Comparison of ENCODE assay signal across 33 cellular contexts in the genomic region with DNA sequence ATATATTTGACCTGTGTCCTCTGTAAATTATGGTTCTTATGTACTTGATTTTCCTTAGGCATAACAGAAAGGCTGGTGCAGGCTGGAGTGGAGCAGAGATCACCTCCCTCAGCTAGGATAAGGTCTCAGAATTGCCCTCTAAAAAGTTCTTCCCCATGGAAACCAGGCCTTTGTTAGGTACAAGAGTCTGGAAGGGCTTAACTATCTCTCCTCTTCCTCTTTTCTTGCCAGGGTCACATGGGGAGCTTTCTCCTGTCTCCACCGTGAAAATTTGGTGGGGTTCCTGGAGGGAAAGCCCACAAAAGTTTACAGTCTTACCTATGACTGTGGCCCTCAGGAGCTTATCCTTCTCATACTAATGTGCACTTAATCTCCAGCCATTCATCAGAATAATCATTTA.
DNase-seq lines count a peak whose midpoint lies in the region; ATAC-seq, FAIRE-seq and TF ChIP-seq lines count a peak whose summit lies in the region.
"Had no signal": no experiment of that assay in that cellular context is flagged by ENCODE, and none has a peak within 500 bp of the region (broad histone marks: within the 10 kb centered on the region; RNA-seq: fewer than 3 reads in every experiment).

No MANE protein-coding gene starts in this region.

- H3K9me3 ChIP-seq in K562 (replicated peaks; ENCODE audit: control insufficient read depth, insufficient read depth, low read depth, low read length) = peaks cover 2% of the 10 kb centered on the region; the same call in 1 of the 2 replicates
- H3K9me3 ChIP-seq: BE2C, Caco-2 had no signal

- H3K4me1 ChIP-seq in K562 (replicated peaks in 1 of 2; ENCODE audit: control insufficient read depth in 2 of 2, insufficient read depth in 2 of 2, low read length in 2 of 2) = no peaks in the 10 kb centered on the region
- H3K4me1 ChIP-seq: A549; BE2C; BLaER1; BLaER1 treated with 17β-estradiol and CSF1 and Interleukin-3, amounts not matched to agents 10 nM and 100 nM; Caco-2 had no signal

- H3K9ac ChIP-seq in K562 (ENCODE audit: insufficient read depth in 1 of 2, low read depth in 2 of 2, low read length in 2 of 2) = no peak overlapping the region
- H3K9ac ChIP-seq: BLaER1; BLaER1 treated with 17β-estradiol and CSF1 and Interleukin-3, amounts not matched to agents 10 nM and 100 nM had no signal

- DNase-seq in SKM-1 treated with dmso at 0.1 percent for 144 hours (lab: John Stamatoyannopoulos, UW; ENCODE audit: unreplicated experiment) (peak; percentile 2), SKM-1 (lab: John Stamatoyannopoulos, UW; ENCODE audit: unreplicated experiment) (no peak), Kasumi-1 (lab: John Stamatoyannopoulos, UW) (peak; percentile 36 to 39), K562 (ENCODE audit: extremely low read depth in 1 of 4, low spot score in 3 of 4) (no peak), CD1c-positive myeloid dendritic cell (ENCODE audit: extremely low spot score) (no peak), NCI-H2029 treated with DMSO at 0.1 percent for 48 hours (lab: John Stamatoyannopoulos, UW) (no peak)
- DNase-seq: 8988T; ACHN; AML-193; BE2C; C1 segment of cervical spinal cord; Caco-2; Calu3; CD4-positive, alpha-beta memory T cell; CD4-positive, alpha-beta T cell; CD4-positive, CD25-positive, alpha-beta regulatory T cell; CD8-positive, alpha-beta memory T cell; CD8-positive, alpha-beta T cell; COR-L47; DMS 273 treated with DMSO at 0.1 percent for 48 hours; DMS153; DMS53; DMS79; DMS79 treated with DMSO at 0.1 percent for 48 hours; DND-41; EL had no signal

- H2AFZ ChIP-seq in K562 (ENCODE audit: low read depth, low read length) = no peak overlapping the region

- POLR2A ChIA-PET in K562 (lab: Yijun Ruan, JAX) = interaction anchor here (1.1 to 1.2 kb wide), 3 partner anchors 9 to 20 kb away, joined by 3 to 6 read pairs (median 4); no protein-coding TSS in a partner anchor

- in situ Hi-C loops in K562 (cut with MboI) = no loop called here

- peak; percentile 63 for ATAC-seq in K562
- ATAC-seq: A549; CD8-positive, alpha-beta T cell had no signal

- H3K4me3 ChIP-seq in K562 = no peak overlapping the region
- H3K4me3 ChIP-seq: A549; BLaER1; BLaER1 treated with 17β-estradiol and CSF1 and Interleukin-3, amounts not matched to agents 10 nM and 100 nM had no signal

- intact Hi-C loops in K562 (cut with micrococcal nuclease) = no loop called here

- no peak for FAIRE-seq in K562 (lab: Jason Lieb, UNC)
- FAIRE-seq: A204.1, A549, D721Med had no signal

- H3K27me3 ChIP-seq in K562 (ENCODE audit: control insufficient read depth in 2 of 2, insufficient read depth in 2 of 2, low read length in 2 of 2) = no peaks in the 10 kb centered on the region
- H3K27me3 ChIP-seq: BE2C; BLaER1; BLaER1 treated with 17β-estradiol and CSF1 and Interleukin-3, amounts not matched to agents 10 nM and 100 nM had no signal

- TF ChIP-seq CTCF in K562 (IDR thresholded peaks at IDR 0.05 in 2 of 3, conservative IDR thresholded peaks at IDR 0.05 in 1 of 3; ENCODE audit: insufficient read depth in 2 of 3, low read depth in 1 of 3, low read length in 3 of 3) = no peak

- TF ChIP-seq EP300 in K562 (IDR thresholded peaks at IDR 0.05; ENCODE audit: low read length) = no peak

- BruUV-seq in K562 (replicated peaks; lab: Mats Ljungman, UMichigan) = no TSS peak

- TF ChIP-seq POLR2A in K562 (conservative IDR thresholded peaks at IDR 0.05) = no peak

- no peak for TF ChIP-seq RAD21 in K562 (CRISPR knock-in tag; conservative IDR thresholded peaks at IDR 0.05 in 1 of 2, IDR thresholded peaks at IDR 0.05 in 1 of 2)

- 10% methylated on average over 1 of the region's 1 CpG for WGBS in K562 (ENCODE audit: insufficient coverage, low coverage, missing lambda C conversion rate)

- CTCF ChIA-PET in K562 (lab: Yijun Ruan, JAX; ENCODE audit: low intra/inter-chr PET ratio) = no interaction called here

- no peaks in the 10 kb centered on the region for H3K9me1 ChIP-seq in K562 (ENCODE audit: control insufficient read depth, insufficient read depth, low read length)

- H4K20me1 ChIP-seq in K562 (replicated peaks; ENCODE audit: control insufficient read depth, insufficient read depth, low read length) = no peaks in the 10 kb centered on the region
- H4K20me1 ChIP-seq: BLaER1; BLaER1 treated with 17β-estradiol and CSF1 and Interleukin-3, amounts not matched to agents 10 nM and 100 nM had no signal

- no peak overlapping the region for H3K27ac ChIP-seq in K562 (ENCODE audit: extremely low read depth, low read depth, low read length)
- H3K27ac ChIP-seq: 22Rv1; A549; BLaER1; BLaER1 treated with 17β-estradiol and CSF1 and Interleukin-3, amounts not matched to agents 10 nM and 100 nM; C4-2B had no signal

- peaks cover 87% of the 10 kb centered on the region for H3K79me2 ChIP-seq in K562 (ENCODE audit: control insufficient read depth, insufficient read depth, low read length)

- H3K4me2 ChIP-seq in K562 (ENCODE audit: insufficient read depth, low read length) = no peak overlapping the region
- H3K4me2 ChIP-seq: A549; BLaER1; BLaER1 treated with 17β-estradiol and CSF1 and Interleukin-3, amounts not matched to agents 10 nM and 100 nM had no signal

- peaks cover 34% of the 10 kb centered on the region for H3K36me3 ChIP-seq in K562 (ENCODE audit: control insufficient read depth, insufficient read depth, low read length)
- H3K36me3 ChIP-seq: BE2C; BLaER1; BLaER1 treated with 17β-estradiol and CSF1 and Interleukin-3, amounts not matched to agents 10 nM and 100 nM had no signal

TF ChIP-seq in K562, 482 proteins besides CTCF, POLR2A, EP300 and RAD21:
- TF ChIP-seq SPI1 (IDR thresholded peaks at IDR 0.05; ENCODE audit: borderline replicate concordance, low read depth, low read length) (peak; percentile 87), OTX1 (CRISPR knock-in tag; IDR thresholded peaks at IDR 0.05) (no peak), ZNF77 (CRISPR knock-in tag; IDR thresholded peaks at IDR 0.05) (no peak), HDAC2 (IDR thresholded peaks at IDR 0.05) (no peak), ZNF347 (CRISPR knock-in tag; IDR thresholded peaks at IDR 0.05; ENCODE audit: low read depth) (no peak)
- TF ChIP-seq, protein P1, sequence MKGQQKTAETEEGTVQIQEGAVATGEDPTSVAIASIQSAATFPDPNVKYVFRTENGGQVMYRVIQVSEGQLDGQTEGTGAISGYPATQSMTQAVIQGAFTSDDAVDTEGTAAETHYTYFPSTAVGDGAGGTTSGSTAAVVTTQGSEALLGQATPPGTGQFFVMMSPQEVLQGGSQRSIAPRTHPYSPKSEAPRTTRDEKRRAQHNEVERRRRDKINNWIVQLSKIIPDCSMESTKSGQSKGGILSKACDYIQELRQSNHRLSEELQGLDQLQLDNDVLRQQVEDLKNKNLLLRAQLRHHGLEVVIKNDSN (CRISPR knock-in tag; IDR thresholded peaks at IDR 0.05) = peak; percentile 11; the same call in 1 of the 2 replicates

Comparison
In these comparisons a context has a peak if more than half of its experiments do, and no peak if none do; other contexts are left out.
1. DNase-seq: peak in SKM-1 treated with dmso at 0.1 percent for 144 hours (single experiment) and Kasumi-1 (2 of 2); none in SKM-1 (single experiment), K562 (0 of 4), CD1c-positive myeloid dendritic cell (single experiment) and NCI-H2029 treated with DMSO at 0.1 percent for 48 hours (single experiment).